In genomic region chr1:151254217-151255213, GRCh38 we compare ENCODE assay signal across 8 cellular contexts.
A peak's percentile ranks its signal among the peaks of the same experiment; 100 is the strongest.
DNase-seq lines count a peak whose midpoint lies in the region; ATAC-seq and FAIRE-seq lines count a peak whose summit lies in the region.

Gene PSMD4, plus strand, starts transcription at chr1:151254734. Its CDS starts 49 bp downstream, at chr1:151254783.

- FAIRE-seq in islet of Langerhans (lab: Jason Lieb, UNC) = peak; percentile 79

- H3K9me3 Mint-ChIP-seq in central memory CD8-positive, alpha-beta T cell = no peaks in the 10 kb centered on the region

- H3K4me1 Mint-ChIP-seq in central memory CD8-positive, alpha-beta T cell = peaks cover 41% of the 10 kb centered on the region

- ATAC-seq in GM19023 (IDR thresholded peaks at IDR 0.05; ENCODE audit: unreplicated experiment) = peak; percentile 94
- ATAC-seq in HG03280 (IDR thresholded peaks at IDR 0.05; ENCODE audit: unreplicated experiment) = peak; percentile 86
- ATAC-seq in central memory CD8-positive, alpha-beta T cell (replicated peaks; ENCODE audit: extremely low read depth, poor library complexity, severe bottlenecking) = peak; percentile 98

- peak within 1 kb of the TSS; percentile 95 for H3K27ac Mint-ChIP-seq in central memory CD8-positive, alpha-beta T cell (ENCODE audit: low read depth)

- no peaks in the 10 kb centered on the region for H3K27me3 Mint-ChIP-seq in central memory CD8-positive, alpha-beta T cell

- DNase-seq in AG08396 (ENCODE audit: low spot score) (peak; percentile 97), NCI-H446 (lab: John Stamatoyannopoulos, UW) (peak; percentile 93 to 96)
- peak; percentile 85 for DNase-seq in activated CD4-positive, CD25-positive, alpha-beta regulatory T cell treated with anti-CD3 and anti-CD28 coated beads, Interleukin-2, amount 50 U/mL, for 16 hours (ENCODE audit: low read depth, low spot score)
- peak; percentile 81 to 92 for DNase-seq in central memory CD8-positive, alpha-beta T cell (ENCODE audit: low spot score in 2 of 2)
- DNase-seq in stimulated activated CD4-positive, alpha-beta T cell treated with anti-CD3 and anti-CD28 coated beads, Interleukin-12 subunit alpha, Interleukin-12 subunit beta, amount 100 ng/mL, for 4 hours = peak; percentile 87

- peaks cover 17% of the 10 kb centered on the region for H3K36me3 Mint-ChIP-seq in central memory CD8-positive, alpha-beta T cell (ENCODE audit: insufficient read depth)

- peak within 1 kb of the TSS; percentile 90 for H3K4me3 Mint-ChIP-seq in central memory CD8-positive, alpha-beta T cell

Comparison
In these comparisons a context has a peak if more than half of its experiments do, and no peak if none do; other contexts are left out.
1. Peak in every context shown above with its lines: DNase-seq and ATAC-seq.